In the genomic region with DNA sequence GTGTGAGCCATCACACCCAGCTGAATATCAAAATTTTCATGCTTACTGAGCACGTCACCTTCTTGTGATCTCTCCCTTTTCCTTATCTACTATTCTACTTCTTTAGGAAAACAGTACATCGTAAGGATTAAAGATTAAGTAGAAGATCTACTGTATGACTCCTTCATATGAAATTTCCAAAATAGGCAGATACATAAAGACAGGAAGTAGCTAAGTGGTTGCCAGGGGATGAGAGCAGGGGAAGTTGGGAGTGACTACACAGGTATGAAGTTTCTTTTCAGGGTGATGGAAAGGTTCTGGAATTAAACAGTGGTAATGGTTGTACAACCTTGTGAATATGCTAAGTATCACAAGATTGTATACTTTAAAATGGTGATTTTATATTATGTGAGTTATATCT, we compare ENCODE assay signal across 26 cellular contexts. TPM values are rescaled to one million over a fixed set of nuclear protein-coding genes. Genes with fewer than 3 reads are reported as not detected.
A peak's percentile ranks its signal among the peaks of the same experiment; 100 is the strongest.
DNase-seq lines count a peak whose midpoint lies in the region; ATAC-seq, FAIRE-seq and TF ChIP-seq lines count a peak whose summit lies in the region.
"Had no signal": no experiment of that assay in that cellular context is flagged by ENCODE, and none has a peak within 500 bp of the region (broad histone marks: within the 10 kb centered on the region; RNA-seq: fewer than 3 reads in every experiment).

No MANE protein-coding gene starts in this region.

- peak overlapping the region; percentile 36 for H2BK5ac ChIP-seq in IMR-90 (ENCODE audit: low read depth, low read length, poor library complexity, severe bottlenecking)

- H3K9ac ChIP-seq in IMR-90 (ENCODE audit: low read depth, low read length): no peak overlapping the region
- no peak overlapping the region for H3K9ac ChIP-seq in keratinocyte (ENCODE audit: control insufficient read depth, extremely low read depth, insufficient read depth, low read length)
- H3K9ac ChIP-seq: KMS-11 had no signal

- H2BK15ac ChIP-seq in IMR-90 (ENCODE audit: low read depth, low read length): no peak overlapping the region

- H4K20me1 ChIP-seq in IMR-90 (ENCODE audit: insufficient read depth, low read length): peaks cover 24% of the 10 kb centered on the region
- no peaks in the 10 kb centered on the region for H4K20me1 ChIP-seq in keratinocyte (ENCODE audit: control insufficient read depth, extremely low read depth, insufficient read depth, low read length)

- BruUV-seq in IMR-90 (replicated peaks; lab: Mats Ljungman, UMichigan): no TSS peak

- CTCF ChIA-PET in IMR-90 (lab: Yijun Ruan, JAX): no interaction called here

- no peak overlapping the region for H4K91ac ChIP-seq in IMR-90 (ENCODE audit: insufficient read depth, low read depth, low read length)

- dilution Hi-C loops in IMR-90 (cut with HindIII; ENCODE audit: low sequenced_read_pairs, unreplicated experiment) (no loop called here), keratinocyte (cut with MboI; ENCODE audit: extremely low pct_ligation_motif_present, low sequenced_read_pairs) (no loop called here)

- H3K4me2 ChIP-seq in IMR-90 (ENCODE audit: low read depth, low read length) (no peak overlapping the region), keratinocyte (ENCODE audit: control insufficient read depth, extremely low read depth, insufficient read depth, low read depth, low read length) (peak overlapping the region; percentile 7)
- H3K4me2 ChIP-seq: KMS-11 had no signal

- H3K27me3 ChIP-seq in IMR-90 (ENCODE audit: control insufficient read depth, insufficient read depth, low read length) (no peaks in the 10 kb centered on the region), keratinocyte (ENCODE audit: control insufficient read depth, extremely low read depth, insufficient read depth, low read length) (no peaks in the 10 kb centered on the region)
- H3K27me3 ChIP-seq: ascending aorta, upper lobe of left lung had no signal

- H3K23ac ChIP-seq in IMR-90 (ENCODE audit: low read depth, low read length): peak overlapping the region; percentile 71; the same call in 1 of the 2 replicates

- H3K79me1 ChIP-seq in IMR-90 (ENCODE audit: low read depth in 1 of 2, low read length in 2 of 2): peaks cover 33 to 72% of the 10 kb centered on the region in 2 experiments

- H3K36me3 ChIP-seq in IMR-90 (ENCODE audit: control insufficient read depth, insufficient read depth, low read length) (peaks cover 48% of the 10 kb centered on the region), keratinocyte (ENCODE audit: control insufficient read depth in 2 of 2, extremely low read depth in 1 of 2, insufficient read depth in 2 of 2, low read length in 2 of 2) (peaks cover 20 to 48% of the 10 kb centered on the region in 2 experiments)

- no peak overlapping the region for H3K4ac ChIP-seq in IMR-90 (ENCODE audit: low read depth, low read length)

- no peak overlapping the region for H2AK9ac ChIP-seq in IMR-90 (replicated peaks; ENCODE audit: low read depth, low read length, poor library complexity)

- no peak overlapping the region for H2AK5ac ChIP-seq in IMR-90 (ENCODE audit: low read depth, low read length)

- H4K5ac ChIP-seq in IMR-90 (ENCODE audit: low read depth, low read length): no peak overlapping the region

- H4K8ac ChIP-seq in IMR-90 (ENCODE audit: low read depth in 2 of 2, low read length in 2 of 2): peak overlapping the region in 1 of 2 experiments; percentile 12; a peak in 1 of 4 replicates

- H3K4me1 ChIP-seq in IMR-90 (ENCODE audit: control insufficient read depth, insufficient read depth, low read length) (peaks cover 14% of the 10 kb centered on the region), keratinocyte (ENCODE audit: control insufficient read depth, extremely low read depth, insufficient read depth, low read length) (peaks cover 74% of the 10 kb centered on the region)
- H3K4me1 ChIP-seq: ascending aorta, upper lobe of left lung had no signal

- TF ChIP-seq RAD21 in IMR-90 (IDR thresholded peaks at IDR 0.05; ENCODE audit: low read length): no peak

- H3K18ac ChIP-seq in IMR-90 (ENCODE audit: low read depth, low read length): no peak overlapping the region

- peaks cover 73% of the 10 kb centered on the region for H3K79me2 ChIP-seq in keratinocyte (ENCODE audit: control insufficient read depth, insufficient read depth, low read length)

- H3K27ac ChIP-seq in C4-2B: peak overlapping the region; percentile 67
- H3K27ac ChIP-seq in IMR-90 (ENCODE audit: insufficient read depth, low read length): 0 out of 2 replicates have a peak overlapping the region, but pooled peaks have one; percentile 31
- peak overlapping the region; percentile 67 for H3K27ac ChIP-seq in keratinocyte (ENCODE audit: control insufficient read depth, insufficient read depth, low read length)
- H3K27ac ChIP-seq: ascending aorta, KMS-11, upper lobe of left lung had no signal

- peak overlapping the region; percentile 19 for H3K14ac ChIP-seq in IMR-90 (replicated peaks; ENCODE audit: low read depth, low read length)

- ATAC-seq in IMR-90 (ENCODE audit: low read depth) (no peak), GM21381 (IDR thresholded peaks at IDR 0.05; ENCODE audit: unreplicated experiment) (no peak)
- ATAC-seq: natural killer cell treated with Interleukin-12 subunit alpha and Interleukin-12 subunit beta and Interleukin-15 and Interleukin-18, amount 100 ng/mL, for 72 hours had no signal

- FAIRE-seq in keratinocyte (lab: Jason Lieb, UNC): no peak
- FAIRE-seq: endometrium, GM19239, islet of Langerhans had no signal

- H3K9me1 ChIP-seq in IMR-90 (ENCODE audit: insufficient read depth, low read length) (peaks cover 6% of the 10 kb centered on the region; the same call in 1 of the 2 replicates), keratinocyte (ENCODE audit: control insufficient read depth, extremely low read depth, insufficient read depth, low read length) (no peaks in the 10 kb centered on the region)

- H2BK120ac ChIP-seq in IMR-90 (ENCODE audit: low read depth, low read length): no peak overlapping the region

- POLR2A ChIA-PET in IMR-90 (lab: Charles Lee; ENCODE audit: unreplicated experiment): no interaction called here

- no peak for TF ChIP-seq POLR2A in IMR-90 (IDR thresholded peaks at IDR 0.05; ENCODE audit: low read depth, low read length)

- no peak overlapping the region for H3K56ac ChIP-seq in IMR-90 (ENCODE audit: extremely low read depth, insufficient read depth, low read length)

- TF ChIP-seq CTCF in C4-2B (conservative IDR thresholded peaks at IDR 0.05): no peak
- TF ChIP-seq CTCF in IMR-90 (conservative IDR thresholded peaks at IDR 0.05; ENCODE audit: low read depth, low read length): no peak
- TF ChIP-seq CTCF in keratinocyte (optimal IDR thresholded peaks at IDR 0.05 in 1 of 3, IDR thresholded peaks at IDR 0.05 in 1 of 3, conservative IDR thresholded peaks at IDR 0.05 in 1 of 3; ENCODE audit: extremely low read depth in 1 of 3, insufficient read depth in 2 of 3, low read length in 3 of 3): no peak

- no CpG with 5 or more reads among the region's 2 CpGs for WGBS in IMR-90 (ENCODE audit: extremely low coverage in 2 of 2, insufficient read length in 1 of 2), 2 experiments

- H3K4me3 ChIP-seq in IMR-90 (ENCODE audit: insufficient read depth, low read depth, low read length): no peak overlapping the region
- no peak overlapping the region for H3K4me3 ChIP-seq in keratinocyte (ENCODE audit: control insufficient read depth in 2 of 3, extremely low read depth in 1 of 3, insufficient read depth in 2 of 3, low read depth in 1 of 3, low read length in 3 of 3)
- H3K4me3 ChIP-seq: ascending aorta, upper lobe of left lung had no signal

- H2AFZ ChIP-seq in IMR-90 (replicated peaks; ENCODE audit: low read length, poor library complexity) (no peak overlapping the region), keratinocyte (ENCODE audit: control insufficient read depth, low read length) (no peak overlapping the region)

- in situ Hi-C loops in IMR-90 (cut with MboI; ENCODE audit: low sequenced_read_pairs): loop anchor here (10.0 kb wide), 1 partner anchor 111 kb away; no protein-coding TSS in a partner anchor

- no peak for DNase-seq in IMR-90
- DNase-seq in amniotic epithelial cell (ENCODE audit: low read depth): peak; percentile 45
- no peak for DNase-seq in keratinocyte (ENCODE audit: low read depth, low spot score)
- no peak for DNase-seq in mucosa of gallbladder (ENCODE audit: low spot score)
- DNase-seq in NOMO-1 treated with dmso at 0.1 percent for 144 hours (lab: John Stamatoyannopoulos, UW; ENCODE audit: unreplicated experiment): no peak
- DNase-seq in C1 segment of cervical spinal cord (lab: John Stamatoyannopoulos, UW): no peak
- DNase-seq: activated CD4-positive, alpha-beta memory T cell treated with anti-CD3 and anti-CD28 coated beads, Interleukin-2, amount 10 ng/mL, durations not matched to agents 7 days and 5 days; activated CD4-positive, CD25-positive, alpha-beta regulatory T cell treated with anti-CD3 and anti-CD28 coated beads, Interleukin-2, amount 50 U/mL, for 72 hours; activated CD8-positive, alpha-beta memory T cell treated with anti-CD3 and anti-CD28 coated beads, Interleukin-2, amount 50 U/mL, for 48 hours; DMS53; NCI-H1417 treated with DMSO at 0.1 percent for 48 hours; NCI-H2081 treated with DMSO at 0.1 percent for 48 hours; NCI-H774; OCI-M1; retina; SIG-M5; stimulated activated CD4-positive, alpha-beta T cell treated with anti-CD3 and anti-CD28 coated beads, Interleukin-4, amount 100 ng/mL, for 1 hour; upper lobe of left lung had no signal

- no peaks in the 10 kb centered on the region for H3K9me3 ChIP-seq in IMR-90 (ENCODE audit: control insufficient read depth, insufficient read depth, low read length)
- H3K9me3 ChIP-seq in keratinocyte (ENCODE audit: control insufficient read depth, low read depth, low read length): no peaks in the 10 kb centered on the region
- H3K9me3 ChIP-seq: ascending aorta, upper lobe of left lung had no signal

- H2BK20ac ChIP-seq in IMR-90 (ENCODE audit: low read depth, low read length): no peak overlapping the region

- intact Hi-C loops in IMR-90 (cut with micrococcal nuclease): no loop called here

TF ChIP-seq in IMR-90, 13 proteins besides CTCF, POLR2A, EP300 and RAD21 (continues in another document):
- TF ChIP-seq MXI1 (IDR thresholded peaks at IDR 0.05; ENCODE audit: borderline replicate concordance, low read depth, low read length) (no peak), MAFK (IDR thresholded peaks at IDR 0.05; ENCODE audit: low read depth, low read length) (no peak), CEBPB (IDR thresholded peaks at IDR 0.05; ENCODE audit: low read depth, low read length) (no peak)

RNA-seq across cellular contexts. Expression of gene CERS5, which starts 36.5 kb away (rescaled TPM):
- total RNA-seq in IMR-90 (2012; rRNA removed) (40.3 and 47.5 TPM in 2 replicates), mucosa of gallbladder (37.9 TPM)
- polyA plus RNA-seq in IMR-90 (2012; rRNA removed) (58.7 and 60.3 TPM in 2 replicates), keratinocyte (50.6 to 72.3 TPM (median 61.4 TPM) in 3 replicates)
- polyA plus RNA-seq in IMR-90 (2012; cell fraction: cytosol; rRNA removed): 23.0 and 33.3 TPM in 2 replicates
- polyA plus RNA-seq in IMR-90 (2012; cell fraction: nucleus; rRNA removed; ENCODE audit: low replicate concordance): 45.5 and 156 TPM in 2 replicates
- polyA plus RNA-seq in keratinocyte (2011; ENCODE audit: low read depth): 16.5 TPM
- 34.2 and 52.2 TPM in 2 replicates for polyA plus RNA-seq in keratinocyte (2011; cell fraction: cytosol; rRNA removed)
- polyA plus RNA-seq in keratinocyte (2011; cell fraction: nucleus; rRNA removed): 134 and 136 TPM in 2 replicates
- polyA plus RNA-seq in keratinocyte (2012; ENCODE audit: low replicate concordance): 22.1 and 30.6 TPM in 2 replicates
- polyA minus RNA-seq in keratinocyte: 34.1 to 97.0 TPM (median 89.8 TPM) in 3 replicates
- polyA minus RNA-seq in keratinocyte (2011; cell fraction: cytosol; rRNA and poly(A)+ RNA removed): 36.1 TPM
- polyA minus RNA-seq in keratinocyte (2011; cell fraction: nucleus; rRNA and poly(A)+ RNA removed): 43.4 and 81.5 TPM in 2 replicates
